30 cellular contexts compared by ENCODE assay signal in the genomic region with DNA sequence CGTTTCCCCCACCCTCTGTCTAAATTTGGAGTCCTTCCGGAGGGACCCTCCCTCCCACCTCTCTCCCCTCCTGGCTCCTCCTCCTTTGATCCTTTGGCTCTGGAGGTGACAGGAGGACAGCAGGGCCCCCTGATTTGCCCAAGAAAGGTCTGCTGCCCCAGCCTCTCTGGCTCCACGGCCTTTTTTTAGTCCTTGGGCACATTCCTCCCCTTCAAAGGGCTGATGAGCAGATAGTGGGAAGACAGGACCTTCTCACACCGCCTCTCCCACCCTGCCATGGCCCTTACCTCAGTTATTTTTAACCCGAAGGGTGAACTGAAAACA. TPM values are rescaled to one million over a fixed set of nuclear protein-coding genes. Genes with fewer than 3 reads are reported as not detected.
"Had no signal": no experiment of that assay in that cellular context is flagged by ENCODE, and none has a peak within 500 bp of the region (broad histone marks: within the 10 kb centered on the region; RNA-seq: fewer than 3 reads in every experiment).

No MANE protein-coding gene starts in this region.

- DNase-seq: cerebellar nuclear complex; cortex of kidney; effector memory CD8-positive, alpha-beta T cell; erythroblast; esophagus squamous epithelium; foreskin melanocyte; head of caudate nucleus; hippocampal formation; left colon; natural killer cell; sigmoid colon; stimulated activated CD4-positive, alpha-beta T cell treated with anti-CD3 and anti-CD28 coated beads, Interleukin-2, amount 100 ng/mL, for 24 hours; stimulated activated CD4-positive, alpha-beta T cell treated with anti-CD3 and anti-CD28 coated beads, Interleukin-4, amount 100 ng/mL, for 24 hours; stimulated activated naive B cell treated with anti-CD40 and anti-IgM and Interleukin-4, amounts not matched to agents 10 μg/mL and 1 μg/mL and 100 μg/mL, for 72 hours; upper lobe of left lung had no signal

- H3K36me3 Mint-ChIP-seq: memory B cell; natural killer cell; stimulated activated naive B cell treated with anti-CD40 and anti-IgM and Interleukin-4, amounts not matched to agents 10 μg/mL and 1 μg/mL and 100 μg/mL, for 72 hours had no signal

- H3K4me3 ChIP-seq: esophagus squamous epithelium, lung, sigmoid colon, thoracic aorta, tibial nerve, upper lobe of left lung had no signal

- H3K4me3 Mint-ChIP-seq: effector memory CD8-positive, alpha-beta T cell; memory B cell; natural killer cell; stimulated activated naive B cell treated with anti-CD40 and anti-IgM and Interleukin-4, amounts not matched to agents 10 μg/mL and 1 μg/mL and 100 μg/mL, for 72 hours; stimulated activated naive CD8-positive, alpha-beta T cell treated with anti-CD3 and anti-CD28 coated beads, Interleukin-15, Interleukin-2, amounts not matched to agents 100 ng/mL and 50 ng/mL, for 24 hours had no signal

- H3K9me3 ChIP-seq: esophagus squamous epithelium, neutrophil, sigmoid colon, thoracic aorta, tibial nerve, upper lobe of left lung had no signal

- H3K9me3 Mint-ChIP-seq: effector memory CD8-positive, alpha-beta T cell; memory B cell; natural killer cell; stimulated activated naive B cell treated with anti-CD40 and anti-IgM and Interleukin-4, amounts not matched to agents 10 μg/mL and 1 μg/mL and 100 μg/mL, for 72 hours; stimulated activated naive CD8-positive, alpha-beta T cell treated with anti-CD3 and anti-CD28 coated beads, Interleukin-15, Interleukin-2, amounts not matched to agents 100 ng/mL and 50 ng/mL, for 24 hours had no signal

- H3K27ac ChIP-seq: esophagus squamous epithelium, neutrophil, parathyroid adenoma, sigmoid colon, thoracic aorta, tibial nerve, upper lobe of left lung had no signal

- ATAC-seq: effector memory CD8-positive, alpha-beta T cell; left colon; natural killer cell; stimulated activated naive B cell treated with anti-CD40 and anti-IgM and Interleukin-4, amounts not matched to agents 10 μg/mL and 1 μg/mL and 100 μg/mL, for 72 hours had no signal

- H3K27ac Mint-ChIP-seq: effector memory CD8-positive, alpha-beta T cell; memory B cell; natural killer cell; progenitor cell of endocrine pancreas; stimulated activated naive B cell treated with anti-CD40 and anti-IgM and Interleukin-4, amounts not matched to agents 10 μg/mL and 1 μg/mL and 100 μg/mL, for 72 hours; stimulated activated naive CD8-positive, alpha-beta T cell treated with anti-CD3 and anti-CD28 coated beads, Interleukin-15, Interleukin-2, amounts not matched to agents 100 ng/mL and 50 ng/mL, for 24 hours had no signal

- H3K27me3 ChIP-seq: neutrophil, tibial nerve, upper lobe of left lung had no signal

- H3K4me1 ChIP-seq: esophagus squamous epithelium, parathyroid adenoma, sigmoid colon, tibial nerve, upper lobe of left lung had no signal

- H3K4me1 Mint-ChIP-seq: natural killer cell had no signal

RNA-seq across cellular contexts. Expression of gene MYH6, which starts 0.2 kb away (rescaled TPM):
- total RNA-seq: dermis microvascular lymphatic vessel endothelial cell, esophagus squamous epithelium, kidney epithelial cell, left colon, mononuclear cell, natural killer cell, omental fat pad, sigmoid colon, thoracic aorta, upper lobe of left lung had no signal
- polyA plus RNA-seq: neural cell had no signal

RNA-seq across cellular contexts. Expression of gene MYH7, which starts 27.2 kb away (rescaled TPM):
- total RNA-seq: dermis microvascular lymphatic vessel endothelial cell, esophagus squamous epithelium, kidney epithelial cell, left colon, mononuclear cell, natural killer cell, omental fat pad, progenitor cell of endocrine pancreas, upper lobe of left lung had no signal

RNA-seq across cellular contexts. Expression of gene CMTM5, which starts 31.4 kb away (rescaled TPM):
- total RNA-seq: dermis microvascular lymphatic vessel endothelial cell, esophagus squamous epithelium, kidney epithelial cell, omental fat pad, progenitor cell of endocrine pancreas had no signal
- polyA plus RNA-seq: neural cell had no signal

RNA-seq across cellular contexts. Expression of gene IL25, which starts 35.7 kb away (rescaled TPM):
- total RNA-seq: dermis microvascular lymphatic vessel endothelial cell, esophagus squamous epithelium, kidney epithelial cell, left colon, liver, lung, mononuclear cell, natural killer cell, omental fat pad, progenitor cell of endocrine pancreas, sigmoid colon, skeletal muscle tissue, thoracic aorta, tibial nerve, upper lobe of left lung had no signal
- polyA plus RNA-seq: liver, lung, neural cell, sigmoid colon had no signal

RNA-seq across cellular contexts. Expression of gene EFS, which starts 43.3 kb away (rescaled TPM):
- total RNA-seq: dermis microvascular lymphatic vessel endothelial cell, mononuclear cell, natural killer cell had no signal
